In genomic region chr18:48160622-48161021, GRCh38 we compare ENCODE assay signal across 10 cellular contexts.
DNase-seq lines count a peak whose midpoint lies in the region; FAIRE-seq and TF ChIP-seq lines count a peak whose summit lies in the region.
"Had no signal": no experiment of that assay in that cellular context is flagged by ENCODE, and none has a peak within 500 bp of the region (broad histone marks: within the 10 kb centered on the region; RNA-seq: fewer than 3 reads in every experiment).

No MANE protein-coding gene starts in this region.

- H3K36me3 Mint-ChIP-seq in activated naive CD4-positive, alpha-beta T cell treated with anti-CD3 and anti-CD28 coated beads for 36 hours (ENCODE audit: low read depth), result no peaks in the 10 kb centered on the region

- H3K9me3 ChIP-seq in mesodermal cell (ENCODE audit: control insufficient read depth, low read length) (no peaks in the 10 kb centered on the region), transverse colon (no peaks in the 10 kb centered on the region)

- no peak overlapping the region for H3K27ac Mint-ChIP-seq in activated naive CD4-positive, alpha-beta T cell treated with anti-CD3 and anti-CD28 coated beads for 36 hours

- TF ChIP-seq POLR2A in transverse colon (IDR thresholded peaks at IDR 0.05), result no peak

- CTCF ChIA-PET in activated naive CD4-positive, alpha-beta T cell treated with anti-CD3 and anti-CD28 coated beads for 36 hours (lab: Charles Lee), result interaction anchor here (1.1 kb wide), 1 partner anchor 10 kb away, joined by 3 read pairs; no protein-coding TSS in a partner anchor

- intact Hi-C loops in activated naive CD4-positive, alpha-beta T cell treated with anti-CD3 and anti-CD28 coated beads for 36 hours (cut with micrococcal nuclease), result loop anchor here (10.0 kb wide), 1 partner anchor 254 kb away; no protein-coding TSS in a partner anchor
- intact Hi-C loops in transverse colon (cut with DNase I; ENCODE audit: low total_unique reads), result loop anchor here (10.0 kb wide), 1 partner anchor 254 kb away; no protein-coding TSS in a partner anchor

- TF ChIP-seq CTCF in bronchial epithelial cell (IDR thresholded peaks at IDR 0.05; ENCODE audit: insufficient read depth, low read length, severe bottlenecking), result no peak
- no peak for TF ChIP-seq CTCF in transverse colon (IDR thresholded peaks at IDR 0.05)

- H3K4me1 ChIP-seq in mesodermal cell (ENCODE audit: control insufficient read depth, insufficient read depth, low read length, poor library complexity, severe bottlenecking), result peaks cover 9% of the 10 kb centered on the region
- peaks cover 13 to 45% (median 31%) of the 10 kb centered on the region in 4 donors for H3K4me1 ChIP-seq in transverse colon

- H3K4me3 Mint-ChIP-seq in activated naive CD4-positive, alpha-beta T cell treated with anti-CD3 and anti-CD28 coated beads for 36 hours, result peak overlapping the region; percentile 17

- H3K27me3 Mint-ChIP-seq in activated naive CD4-positive, alpha-beta T cell treated with anti-CD3 and anti-CD28 coated beads for 36 hours (ENCODE audit: low read depth), result peaks cover 25% of the 10 kb centered on the region

- peak overlapping the region; percentile 52 for H3K4me3 ChIP-seq in bronchial epithelial cell (ENCODE audit: low read depth, low read length)
- H3K4me3 ChIP-seq in mesodermal cell (ENCODE audit: extremely low read depth, insufficient read depth, low read length, poor library complexity, severe bottlenecking), result peak overlapping the region; percentile 50
- H3K4me3 ChIP-seq in transverse colon, result peak overlapping the region in 3 of 4 donors; percentile 46 to 60 (median 59)

- no peak overlapping the region for H3K27ac ChIP-seq in mesodermal cell (ENCODE audit: low read depth, low read length, severe bottlenecking)
- peak overlapping the region; percentile 88 to 93 (median 92) for H3K27ac ChIP-seq in transverse colon

- H3K27me3 ChIP-seq in bronchial epithelial cell (ENCODE audit: control insufficient read depth, insufficient read depth, low read length), result no peaks in the 10 kb centered on the region
- H3K27me3 ChIP-seq in transverse colon, result no peaks in the 10 kb centered on the region

- TF ChIP-seq EP300 in transverse colon (IDR thresholded peaks at IDR 0.05; ENCODE audit: low read depth), result no peak

- H3K36me3 ChIP-seq in bronchial epithelial cell (ENCODE audit: control insufficient read depth, insufficient read depth, low read length), result no peaks in the 10 kb centered on the region
- H3K36me3 ChIP-seq in mesodermal cell (ENCODE audit: control insufficient read depth, insufficient read depth, low read length), result no peaks in the 10 kb centered on the region
- no peaks in the 10 kb centered on the region for H3K36me3 ChIP-seq in transverse colon

- WGBS in mesodermal cell (ENCODE audit: insufficient coverage in 2 of 2), 2 experiments, result 70% methylated on average over 2 of the region's 4 CpGs; no CpG with 5 or more reads in 1 of the 2 experiments
- 76% methylated on average over 4 of the region's 4 CpGs; no CpG with 5 or more reads in 1 of the 2 donors for WGBS in transverse colon (ENCODE audit: low coverage in 1 of 2), 2 donors

- FAIRE-seq in bronchial epithelial cell (lab: Jason Lieb, UNC), result no peak
- FAIRE-seq: GM18507 had no signal

- in situ Hi-C loops in transverse colon (cut with MboI; ENCODE audit: low pct_ligation_motif_present in 1 of 4, low pct_unique_long_range_greater_than_20kb in 1 of 4, low sequenced_read_pairs in 3 of 4), result no loop called here

- DNase-seq in activated naive CD4-positive, alpha-beta T cell treated with anti-CD3 and anti-CD28 coated beads for 36 hours, result no peak
- no peak for DNase-seq in activated naive CD4-positive, alpha-beta T cell treated with anti-CD3 and anti-CD28 coated beads, Interleukin-2, amount 50 U/mL, for 16 hours
- no peak for DNase-seq in bronchial epithelial cell (ENCODE audit: low read depth)
- DNase-seq in transverse colon, result no peak
- DNase-seq in effector CD8-positive, alpha-beta T cell (lab: John Stamatoyannopoulos, UW), result no peak
- no peak for DNase-seq in glomerular visceral epithelial cell (ENCODE audit: extremely low spot score)
- no peak for DNase-seq in superior temporal gyrus (ENCODE audit: extremely low spot score)
- DNase-seq: effector memory CD4-positive, alpha-beta T cell had no signal

- no peaks in the 10 kb centered on the region for H3K9me3 Mint-ChIP-seq in activated naive CD4-positive, alpha-beta T cell treated with anti-CD3 and anti-CD28 coated beads for 36 hours

- no peaks in the 10 kb centered on the region for H3K4me1 Mint-ChIP-seq in activated naive CD4-positive, alpha-beta T cell treated with anti-CD3 and anti-CD28 coated beads for 36 hours (ENCODE audit: low read depth)
